In genomic region chr3:58326267-58326932, GRCh38 we compare ENCODE assay signal across 1 cellular context.
TF ChIP-seq lines count a peak whose summit lies in the region.

No MANE protein-coding gene starts in this region.

TF ChIP-seq in HepG2, 621 proteins besides CTCF, POLR2A, EP300 and RAD21:
- TF ChIP-seq SUZ12 (IDR thresholded peaks at IDR 0.05; ENCODE audit: low read depth, low read length) (no peak), ZNF121 (CRISPR knock-in tag; IDR thresholded peaks at IDR 0.05) (peak; percentile 81; the same call in 1 of the 2 replicates), ZNF629 (CRISPR knock-in tag; conservative IDR thresholded peaks at IDR 0.05) (no peak), TEAD3 (CRISPR knock-in tag; optimal IDR thresholded peaks at IDR 0.05; ENCODE audit: borderline replicate concordance) (no peak), SMARCC2 (IDR thresholded peaks at IDR 0.05) (no peak), ZNF549 (CRISPR knock-in tag; IDR thresholded peaks at IDR 0.05) (no peak), ZNF205 (CRISPR knock-in tag; IDR thresholded peaks at IDR 0.05) (peak; percentile 63; the same call in 1 of the 2 replicates)
